ENCODE assay signal across 1 cellular context in genomic region chr1:244096066-244096610, GRCh38.
TF ChIP-seq lines count a peak whose summit lies in the region.

No MANE protein-coding gene starts in this region.

TF ChIP-seq in HepG2, 621 proteins besides CTCF, POLR2A, EP300 and RAD21:
- TF ChIP-seq CERS6 (CRISPR knock-in tag; IDR thresholded peaks at IDR 0.05) (no peak), POGZ (CRISPR knock-in tag; IDR thresholded peaks at IDR 0.05) (no peak), ATRX (CRISPR knock-in tag; IDR thresholded peaks at IDR 0.05; ENCODE audit: borderline replicate concordance) (no peak), ZNF513 (CRISPR knock-in tag; conservative IDR thresholded peaks at IDR 0.05) (no peak), ZNF574 (CRISPR knock-in tag; IDR thresholded peaks at IDR 0.05) (no peak), MED1 (CRISPR knock-in tag; IDR thresholded peaks at IDR 0.05) (no peak), TMF1 (CRISPR knock-in tag; IDR thresholded peaks at IDR 0.05; ENCODE audit: low read depth) (no peak)
